ENCODE assay signal across 8 cellular contexts in genomic region chr3:40452057-40452456, GRCh38. TPM values are rescaled to one million over a fixed set of nuclear protein-coding genes. Genes with fewer than 3 reads are reported as not detected.
DNase-seq lines count a peak whose midpoint lies in the region; ATAC-seq and TF ChIP-seq lines count a peak whose summit lies in the region.

No MANE protein-coding gene starts in this region.

- H3K27ac ChIP-seq in DND-41 (ENCODE audit: low read length) (peak overlapping the region; percentile 83; the same call in 1 of the 2 replicates), Panc1 (ENCODE audit: low read length) (peak overlapping the region; percentile 88), esophagus muscularis mucosa (replicated peaks in 1 of 4) (peak overlapping the region; percentile 88 to 95 (median 90))

- H3K4me1 ChIP-seq in DND-41 (ENCODE audit: insufficient read depth, low read length): peaks cover 37% of the 10 kb centered on the region
- H3K4me1 ChIP-seq in Panc1 (ENCODE audit: control insufficient read depth, insufficient read depth, low read length): peaks cover 11% of the 10 kb centered on the region
- peaks cover 20 to 27% (median 23%) of the 10 kb centered on the region in 4 donors for H3K4me1 ChIP-seq in esophagus muscularis mucosa

- H3K9me3 ChIP-seq in DND-41 (ENCODE audit: insufficient read depth, low read length, severe bottlenecking) (no peaks in the 10 kb centered on the region), Panc1 (ENCODE audit: control insufficient read depth, insufficient read depth, low read depth, low read length) (no peaks in the 10 kb centered on the region), esophagus muscularis mucosa (no peaks in the 10 kb centered on the region)

- POLR2A ChIA-PET in Panc1 (lab: Charles Lee): no interaction called here

- H3K4me3 ChIP-seq in DND-41 (ENCODE audit: low read depth in 1 of 2, low read length in 2 of 2): peak overlapping the region; percentile 48 to 90; a peak in 3 of 4 replicates
- H3K4me3 ChIP-seq in Panc1 (ENCODE audit: low read depth in 2 of 2, low read length in 2 of 2): peak overlapping the region; percentile 78 to 81
- H3K4me3 ChIP-seq in esophagus muscularis mucosa: peak overlapping the region; percentile 63 to 80 (median 72)

- ATAC-seq in DND-41 (ENCODE audit: insufficient read depth, low read depth) (no peak), Panc1 (no peak), HG03354 (IDR thresholded peaks at IDR 0.05; ENCODE audit: poor library complexity, severe bottlenecking, unreplicated experiment) (no peak), GM21529 (IDR thresholded peaks at IDR 0.05; ENCODE audit: unreplicated experiment) (no peak)

- 82% methylated on average over 1 of the region's 1 CpG for WGBS in esophagus muscularis mucosa

- TF ChIP-seq POLR2A in esophagus muscularis mucosa (IDR thresholded peaks at IDR 0.05; ENCODE audit: low read depth): no peak

- no peak for TF ChIP-seq CTCF in DND-41 (IDR thresholded peaks at IDR 0.05; ENCODE audit: borderline replicate concordance, extremely low read depth, low read length, poor library complexity, severe bottlenecking)
- TF ChIP-seq CTCF in Panc1 (IDR thresholded peaks at IDR 0.05): no peak
- no peak for TF ChIP-seq CTCF in esophagus muscularis mucosa (IDR thresholded peaks at IDR 0.05)

- H2AFZ ChIP-seq in DND-41 (ENCODE audit: low read depth, low read length): peak overlapping the region; percentile 96

- no peak for TF ChIP-seq EP300 in esophagus muscularis mucosa (IDR thresholded peaks at IDR 0.05)

- intact Hi-C loops in Panc1 (cut with micrococcal nuclease; ENCODE audit: unreplicated experiment) (loop anchor here (5.0 kb wide), 1 partner anchor 125 kb away; no protein-coding TSS in a partner anchor), esophagus muscularis mucosa (cut with DNase I) (loop anchor here (5.0 kb wide), 1 partner anchor 145 kb away; the partner anchor contains the start of gene EIF1B)

- BruUV-seq in Panc1 (replicated peaks; lab: Mats Ljungman, UMichigan): no TSS peak

- H3K27me3 ChIP-seq in DND-41 (ENCODE audit: insufficient read depth, low read length, poor library complexity) (no peaks in the 10 kb centered on the region), Panc1 (ENCODE audit: control insufficient read depth, insufficient read depth, low read length) (no peaks in the 10 kb centered on the region), esophagus muscularis mucosa (no peaks in the 10 kb centered on the region)

- peaks cover 15% of the 10 kb centered on the region for H3K79me2 ChIP-seq in DND-41 (ENCODE audit: insufficient read depth, low read length)

- CTCF ChIA-PET in Panc1 (lab: Charles Lee): no interaction called here

- H4K20me1 ChIP-seq in DND-41 (ENCODE audit: insufficient read depth, low read length): no peaks in the 10 kb centered on the region

- peak overlapping the region; percentile 72 for H3K9ac ChIP-seq in DND-41 (ENCODE audit: low read depth, low read length)

- DNase-seq in DND-41: no peak
- DNase-seq in Panc1 (ENCODE audit: low read depth, low spot score): no peak
- DNase-seq in esophagus muscularis mucosa (ENCODE audit: extremely low spot score): no peak
- DNase-seq in pons (ENCODE audit: low spot score): peak; percentile 30
- no peak for DNase-seq in NCI-H1105 (lab: John Stamatoyannopoulos, UW)
- DNase-seq in germinal center (ENCODE audit: low spot score): no peak

- H3K36me3 ChIP-seq in DND-41 (ENCODE audit: insufficient read depth, low read length): no peaks in the 10 kb centered on the region
- H3K36me3 ChIP-seq in Panc1 (ENCODE audit: control insufficient read depth, insufficient read depth, low read length): no peaks in the 10 kb centered on the region; the same call in 1 of the 2 replicates
- H3K36me3 ChIP-seq in esophagus muscularis mucosa: peaks cover 0 to 14% (median 0%) of the 10 kb centered on the region in 4 donors

- in situ Hi-C loops in Panc1 (cut with HindIII; ENCODE audit: low pct_unique_long_range_greater_than_20kb, low sequenced_read_pairs): no loop called here

- peak overlapping the region; percentile 96 for H3K4me2 ChIP-seq in DND-41 (ENCODE audit: insufficient read depth, low read length)

RNA-seq across cellular contexts. Expression of gene RPL14, which starts 5.1 kb away (rescaled TPM):
- total RNA-seq in Panc1 (2021; ENCODE audit: unreplicated experiment) (1,134 TPM), esophagus muscularis mucosa (100 to 1,000 TPM; 322 to 414 (median 372) TPM)
- polyA plus RNA-seq in Panc1 (2012; ENCODE audit: insufficient read length): 974 TPM

RNA-seq across cellular contexts. Expression of gene ZNF619, which starts 24.9 kb away (rescaled TPM):
- total RNA-seq in Panc1 (2021; ENCODE audit: unreplicated experiment) (1.3 TPM), esophagus muscularis mucosa (1 to 10 TPM; 2.8 to 5.4 (median 3.5) TPM)
- polyA plus RNA-seq in Panc1 (2012; ENCODE audit: insufficient read length): 0.59 TPM

RNA-seq across cellular contexts. Expression of gene ZNF620, which starts 53.8 kb away (rescaled TPM):
- total RNA-seq in Panc1 (2021; ENCODE audit: unreplicated experiment) (1.3 TPM), esophagus muscularis mucosa (1 to 10 TPM; 2.2 to 6.5 (median 2.5) TPM)
- 0.71 TPM for polyA plus RNA-seq in Panc1 (2012; ENCODE audit: insufficient read length)
